Comparison of ENCODE assay signal across 25 cellular contexts in the genomic region with DNA sequence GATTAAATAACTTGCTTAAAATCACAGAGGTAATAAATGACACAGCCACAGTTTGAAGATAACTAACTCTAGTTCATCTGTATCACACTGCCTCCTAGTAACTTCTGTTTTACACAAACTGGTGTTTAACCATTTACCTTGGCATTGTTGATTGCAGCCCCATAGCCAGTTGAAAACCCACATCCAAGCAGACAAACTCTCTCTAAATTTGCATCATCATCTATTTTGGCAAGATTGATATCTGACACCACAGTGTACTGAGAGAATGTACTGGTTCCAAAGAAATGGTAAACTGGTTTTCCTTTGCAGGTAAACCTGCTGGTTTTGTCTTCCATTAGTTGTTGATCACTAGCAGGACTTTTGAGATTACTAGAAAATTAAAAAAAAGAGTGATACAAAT. TPM values are rescaled to one million over a fixed set of nuclear protein-coding genes. Genes with fewer than 3 reads are reported as not detected.
"Had no signal": no experiment of that assay in that cellular context is flagged by ENCODE, and none has a peak within 500 bp of the region (broad histone marks: within the 10 kb centered on the region; RNA-seq: fewer than 3 reads in every experiment).

No MANE protein-coding gene starts in this region.

- DNase-seq: KBM-7, MV-4-11, NCI-H1048, NCI-H1105, NCI-H1417, NCI-H1436 treated with DMSO at 0.1 percent for 48 hours, NCI-H1694, NCI-H187 treated with DMSO at 0.1 percent for 48 hours, NCI-H2029 treated with DMSO at 0.1 percent for 48 hours, NCI-H2171 treated with DMSO at 0.1 percent for 48 hours, NCI-H345, NCI-H446 treated with DMSO at 0.1 percent for 48 hours, NCI-H524, NCI-H526 treated with DMSO at 0.1 percent for 48 hours, NCI-H748 treated with DMSO at 0.1 percent for 48 hours, Right ventricle myocardium superior, RPMI8226, SIG-M5 had no signal

- H3K27me3 ChIP-seq: SJSA1 had no signal

- H3K36me3 ChIP-seq: SJSA1 had no signal

- H3K4me1 ChIP-seq: SJSA1 had no signal

- H3K9me3 ChIP-seq: SJSA1 had no signal

- FAIRE-seq: RCC 7860 had no signal

- H3K4me3 ChIP-seq: SJSA1, SK-N-MC had no signal

- H3K27ac ChIP-seq: SJSA1, SK-N-MC had no signal

RNA-seq across cellular contexts. Expression of a gene that starts 7.8 kb away (rescaled TPM):
- total RNA-seq: HT-29, LHCN-M2, MCF 10A, Right ventricle myocardium superior, SJSA1 had no signal
- polyA plus RNA-seq: IgD-negative memory B cell had no signal
